ENCODE assay signal across 23 cellular contexts in the genomic region with DNA sequence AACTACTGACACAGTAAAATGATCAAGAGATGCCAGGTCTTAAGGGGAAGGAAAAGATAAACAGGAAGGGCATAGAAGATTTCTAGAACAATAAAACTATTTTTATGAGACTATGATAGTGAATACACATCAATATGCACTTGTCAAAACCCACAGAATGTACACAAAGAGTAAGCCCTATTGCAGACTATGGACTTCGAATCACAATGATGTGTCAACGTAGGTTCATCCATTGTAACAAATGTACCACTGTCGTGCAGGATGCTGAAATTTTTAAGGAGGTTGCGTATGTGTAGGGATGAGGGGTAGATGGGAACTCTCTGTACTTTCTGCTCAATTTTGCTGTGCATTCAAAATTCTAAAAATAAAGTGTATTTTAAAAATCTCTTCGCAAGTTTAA.
DNase-seq lines count a peak whose midpoint lies in the region; ATAC-seq and TF ChIP-seq lines count a peak whose summit lies in the region.
"Had no signal": no experiment of that assay in that cellular context is flagged by ENCODE, and none has a peak within 500 bp of the region (broad histone marks: within the 10 kb centered on the region; RNA-seq: fewer than 3 reads in every experiment).

No MANE protein-coding gene starts in this region.

- H3K27ac Mint-ChIP-seq in WTC11, result no peak overlapping the region
- H3K27ac Mint-ChIP-seq in osteocyte (ENCODE audit: unreplicated experiment), result no peak overlapping the region

- intact Hi-C loops in mucosa of descending colon (cut with DNase I, micrococcal nuclease), result no loop called here

- H3K4me1 ChIP-seq in BLaER1 (peaks cover 66% of the 10 kb centered on the region), mucosa of descending colon (ENCODE audit: low read depth) (no peaks in the 10 kb centered on the region)
- H3K4me1 ChIP-seq: A549, Caco-2 had no signal

- no peak overlapping the region for H3K4me3 Mint-ChIP-seq in WTC11
- H3K4me3 Mint-ChIP-seq in osteocyte (ENCODE audit: unreplicated experiment), result no peak overlapping the region
- H3K4me3 Mint-ChIP-seq: CD4-positive, alpha-beta memory T cell had no signal

- peak overlapping the region; percentile 10; the same call in 1 of the 2 replicates for H3K4me3 ChIP-seq in BLaER1
- no peak overlapping the region for H3K4me3 ChIP-seq in mucosa of descending colon
- H3K4me3 ChIP-seq: A549, GM12878, GM23248 had no signal

- peaks cover 15% of the 10 kb centered on the region for H3K4me1 Mint-ChIP-seq in WTC11
- H3K4me1 Mint-ChIP-seq in osteocyte (ENCODE audit: unreplicated experiment), result peaks cover 20% of the 10 kb centered on the region

- TF ChIP-seq CTCF in WTC11 (IDR thresholded peaks at IDR 0.05), result no peak
- no peak for TF ChIP-seq CTCF in mucosa of descending colon (IDR thresholded peaks at IDR 0.05)
- TF ChIP-seq CTCF in osteocyte (IDR thresholded peaks at IDR 0.05), result no peak

- H3K27me3 Mint-ChIP-seq in WTC11 (ENCODE audit: low read depth) (no peaks in the 10 kb centered on the region; the same call in 1 of the 2 replicates), osteocyte (ENCODE audit: unreplicated experiment) (no peaks in the 10 kb centered on the region)
- H3K27me3 Mint-ChIP-seq: CD4-positive, alpha-beta memory T cell had no signal

- DNase-seq in LoVo (ENCODE audit: low spot score), result peak; percentile 9
- DNase-seq in WTC11 (ENCODE audit: low spot score), result no peak
- DNase-seq in mucosa of descending colon, result no peak
- no peak for DNase-seq in globus pallidus (ENCODE audit: low spot score)
- no peak for DNase-seq in osteocyte (ENCODE audit: extremely low spot score, unreplicated experiment)
- DNase-seq in NCI-H1930 (lab: John Stamatoyannopoulos, UW), result no peak
- DNase-seq: 8988T; ACHN; AML-193; BE2C; C1 segment of cervical spinal cord; CD4-positive, alpha-beta memory T cell; DMS 273 treated with DMSO at 0.1 percent for 48 hours; DMS79; EL; GDM1; GM23248; H7; HCEC 1CT had no signal

- peaks cover 14% of the 10 kb centered on the region for H3K9me3 Mint-ChIP-seq in WTC11
- no peaks in the 10 kb centered on the region for H3K9me3 Mint-ChIP-seq in osteocyte (ENCODE audit: unreplicated experiment)

- no peaks in the 10 kb centered on the region for H3K27me3 ChIP-seq in BLaER1
- H3K27me3 ChIP-seq: BE2C had no signal

- no peak overlapping the region for H3K27ac ChIP-seq in BLaER1
- H3K27ac ChIP-seq: A549, GM23248 had no signal

- H3K4me2 ChIP-seq in BLaER1, result peak overlapping the region; percentile 77
- H3K4me2 ChIP-seq: A549 had no signal

- H3K36me3 Mint-ChIP-seq in WTC11 (peaks cover 10% of the 10 kb centered on the region), osteocyte (ENCODE audit: unreplicated experiment) (no peaks in the 10 kb centered on the region)

- H3K9me3 ChIP-seq in BLaER1 (peaks cover 29% of the 10 kb centered on the region), mucosa of descending colon (no peaks in the 10 kb centered on the region)
- H3K9me3 ChIP-seq: A549, BE2C, Caco-2 had no signal

- ATAC-seq in WTC11 (no peak), mucosa of descending colon (peak; percentile 79)
- ATAC-seq: A549, GM12878 had no signal

- no peak overlapping the region for H3K9ac ChIP-seq in BLaER1
- H3K9ac ChIP-seq: GM23248 had no signal

- POLR2A ChIA-PET in WTC11 (lab: Charles Lee), result no interaction called here

- CTCF ChIA-PET in WTC11 (lab: Charles Lee), result no interaction called here

- H3K36me3 ChIP-seq in BLaER1 (peaks cover 7% of the 10 kb centered on the region; the same call in 1 of the 2 replicates), mucosa of descending colon (ENCODE audit: low read depth) (no peaks in the 10 kb centered on the region)
- H3K36me3 ChIP-seq: BE2C had no signal

- H4K20me1 ChIP-seq in BLaER1, result no peaks in the 10 kb centered on the region

TF ChIP-seq in WTC11, 78 proteins besides CTCF, POLR2A, EP300 and RAD21:
- TF ChIP-seq GABPB1 (CRISPR knock-in tag; IDR thresholded peaks at IDR 0.05) (peak; percentile 83), ZNF671 (CRISPR knock-in tag; IDR thresholded peaks at IDR 0.05) (no peak), ELF4 (CRISPR knock-in tag; IDR thresholded peaks at IDR 0.05; ENCODE audit: low read depth) (no peak)
- TF ChIP-seq, protein P1, sequence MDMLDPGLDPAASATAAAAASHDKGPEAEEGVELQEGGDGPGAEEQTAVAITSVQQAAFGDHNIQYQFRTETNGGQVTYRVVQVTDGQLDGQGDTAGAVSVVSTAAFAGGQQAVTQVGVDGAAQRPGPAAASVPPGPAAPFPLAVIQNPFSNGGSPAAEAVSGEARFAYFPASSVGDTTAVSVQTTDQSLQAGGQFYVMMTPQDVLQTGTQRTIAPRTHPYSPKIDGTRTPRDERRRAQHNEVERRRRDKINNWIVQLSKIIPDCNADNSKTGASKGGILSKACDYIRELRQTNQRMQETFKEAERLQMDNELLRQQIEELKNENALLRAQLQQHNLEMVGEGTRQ (CRISPR knock-in tag; IDR thresholded peaks at IDR 0.05), result no peak
